ENCODE assay signal across 9 cellular contexts in the genomic region with DNA sequence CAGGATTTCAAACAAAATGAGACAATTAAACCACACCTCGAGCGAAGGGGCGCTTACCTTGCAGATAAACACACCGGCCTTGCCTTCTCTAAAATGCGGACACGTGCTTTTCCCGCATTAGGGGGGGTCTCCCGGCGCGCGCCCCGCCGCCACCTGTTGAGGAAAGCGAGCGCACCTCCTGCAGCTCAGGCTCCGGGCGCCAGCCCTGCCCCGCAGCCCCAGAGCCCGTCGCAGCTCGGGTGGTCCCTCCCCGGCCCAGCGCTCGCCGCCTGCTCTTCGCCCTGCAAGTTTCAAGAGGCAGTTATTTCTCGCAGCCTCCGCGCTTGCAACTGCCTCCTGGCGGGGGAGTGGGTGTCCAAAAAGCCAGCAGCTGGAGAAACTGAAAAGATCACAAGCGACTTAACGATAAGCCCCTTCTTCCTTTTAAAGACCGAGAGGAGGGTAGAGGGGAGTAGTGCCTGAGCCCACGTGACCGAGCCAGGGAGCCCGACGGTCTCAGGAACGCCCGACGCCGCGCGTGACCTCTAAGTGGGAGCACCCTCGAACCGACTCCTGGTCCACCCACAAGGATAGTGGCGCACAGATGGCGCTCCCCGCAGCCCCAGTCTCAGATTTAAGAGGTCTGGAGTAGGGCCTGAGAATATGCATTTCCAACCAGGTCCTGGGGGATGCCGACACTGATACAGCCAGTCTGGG. TPM values are rescaled to one million over a fixed set of nuclear protein-coding genes. Genes with fewer than 3 reads are reported as not detected.
DNase-seq lines count a peak whose midpoint lies in the region; ATAC-seq and TF ChIP-seq lines count a peak whose summit lies in the region.
"Had no signal": no experiment of that assay in that cellular context is flagged by ENCODE, and none has a peak within 500 bp of the region (broad histone marks: within the 10 kb centered on the region; RNA-seq: fewer than 3 reads in every experiment).

A gene (minus strand): TSS at position 396 of the 696 bp plus-strand sequence. CDS start 11,386 bp downstream, outside the sequence.

- peak within 1 kb of the TSS; percentile 86 for H3K4me2 ChIP-seq in parathyroid adenoma (ENCODE audit: low read length)

- H3K27me3 ChIP-seq in H7 (ENCODE audit: control insufficient read depth, insufficient read depth, low read length): peaks cover 23% of the 10 kb centered on the region
- H3K27me3 ChIP-seq in parathyroid adenoma (ENCODE audit: control insufficient read depth, insufficient read depth, low read length): no peaks in the 10 kb centered on the region

- H3K9me3 ChIP-seq in parathyroid adenoma (ENCODE audit: control insufficient read depth, low read length): no peaks in the 10 kb centered on the region

- H3K4me1 Mint-ChIP-seq in activated T-helper 17 cell treated with anti-CD3 and anti-CD28 coated beads, Interleukin-2, amount 50 U/mL, for 72 hours: peaks cover 24% of the 10 kb centered on the region

- H3K36me3 ChIP-seq in H7 (replicated peaks; ENCODE audit: control insufficient read depth, insufficient read depth, low read length) (no peaks in the 10 kb centered on the region), parathyroid adenoma (ENCODE audit: control insufficient read depth, insufficient read depth, low read length) (no peaks in the 10 kb centered on the region)

- no peaks in the 10 kb centered on the region for H3K36me3 Mint-ChIP-seq in activated T-helper 17 cell treated with anti-CD3 and anti-CD28 coated beads, Interleukin-2, amount 50 U/mL, for 72 hours (ENCODE audit: low read depth)

- TF ChIP-seq CTCF in parathyroid adenoma (IDR thresholded peaks at IDR 0.05): no peak

- H3K27ac Mint-ChIP-seq in activated T-helper 17 cell treated with anti-CD3 and anti-CD28 coated beads, Interleukin-2, amount 50 U/mL, for 72 hours: peak within 1 kb of the TSS; percentile 82

- no peak within 1 kb of the TSS for H3K9ac ChIP-seq in parathyroid adenoma

- H3K9me3 Mint-ChIP-seq in activated T-helper 17 cell treated with anti-CD3 and anti-CD28 coated beads, Interleukin-2, amount 50 U/mL, for 72 hours: no peaks in the 10 kb centered on the region

- ATAC-seq in activated T-helper 17 cell treated with anti-CD3 and anti-CD28 coated beads, Interleukin-2, amount 50 U/mL, for 72 hours (replicated peaks): peak; percentile 42

- DNase-seq in DMS 273 (lab: John Stamatoyannopoulos, UW; ENCODE audit: unreplicated experiment): peak; percentile 67
- no peak for DNase-seq in DMS 273 treated with DMSO at 0.1 percent for 48 hours (lab: John Stamatoyannopoulos, UW)
- peak; percentile 82 for DNase-seq in H7
- peak; percentile 71 for DNase-seq in NCI-H1105 treated with DMSO at 0.1 percent for 48 hours (lab: John Stamatoyannopoulos, UW)
- DNase-seq in germinal center (ENCODE audit: low spot score): peak; percentile 59
- no peak for DNase-seq in midbrain (lab: John Stamatoyannopoulos, UW)

- H3K4me3 Mint-ChIP-seq in activated T-helper 17 cell treated with anti-CD3 and anti-CD28 coated beads, Interleukin-2, amount 50 U/mL, for 72 hours: peak within 1 kb of the TSS; percentile 84

- peaks cover 4% of the 10 kb centered on the region for H3K4me1 ChIP-seq in parathyroid adenoma

- H3K27ac ChIP-seq in parathyroid adenoma: no peak within 1 kb of the TSS
- H3K27ac ChIP-seq: 22Rv1 had no signal

- peaks cover 18% of the 10 kb centered on the region for H3K27me3 Mint-ChIP-seq in activated T-helper 17 cell treated with anti-CD3 and anti-CD28 coated beads, Interleukin-2, amount 50 U/mL, for 72 hours

- H2AFZ ChIP-seq in parathyroid adenoma: peak within 1 kb of the TSS; percentile 78

- H3K4me3 ChIP-seq in H7 (ENCODE audit: insufficient read depth, low read depth, low read length): peak within 1 kb of the TSS; percentile 45
- peak within 1 kb of the TSS; percentile 47 for H3K4me3 ChIP-seq in parathyroid adenoma (ENCODE audit: low read depth, low read length)

- no peaks in the 10 kb centered on the region for H3K79me2 ChIP-seq in parathyroid adenoma

RNA-seq across cellular contexts. Expression of the gene that starts here (rescaled TPM):
- 0.07 TPM in 2 replicates for total RNA-seq in H7 (2014; rRNA removed; shearing (Covaris generic))
- 1 to 10 TPM in 1 of 2 donors, under 1 TPM in 1; 0.56 to 6.1 TPM for total RNA-seq in activated T-helper 17 cell treated with anti-CD3 and anti-CD28 coated beads, Interleukin-2, amount 50 U/mL, for 72 hours

Comparison
In these comparisons a context has a peak if more than half of its experiments do, and no peak if none do; other contexts are left out.
1. DNase-seq: peak in DMS 273 (single experiment), NCI-H1105 treated with DMSO at 0.1 percent for 48 hours (single experiment) and germinal center (single experiment); none in DMS 273 treated with DMSO at 0.1 percent for 48 hours (single experiment) and midbrain (single experiment).
2. Peak in DNase-seq and H3K4me3 ChIP-seq in H7; RNA of the gene not detected or under 1 TPM.